Comparison of ENCODE assay signal across 8 cellular contexts in genomic region chr3:195543642-195544536, GRCh38. TPM values are rescaled to one million over a fixed set of nuclear protein-coding genes. Genes with fewer than 3 reads are reported as not detected.
DNase-seq lines count a peak whose midpoint lies in the region; ATAC-seq and TF ChIP-seq lines count a peak whose summit lies in the region.

No MANE protein-coding gene starts in this region.

- CTCF ChIA-PET in GM10248 (lab: Yijun Ruan, JAX), result interaction anchor here (1.0 to 3.1 kb wide), 8 partner anchors 8 to 351 kb away, joined by 3 to 20 read pairs (median 5); partner anchors contain the start of gene XXYLT1

- no peak for TF ChIP-seq CTCF in GM10248 (IDR thresholded peaks at IDR 0.05; ENCODE audit: control extremely low read depth, extremely low read depth, low read depth, missing control alignments)
- no peak for TF ChIP-seq CTCF in GM13976 (IDR thresholded peaks at IDR 0.05; ENCODE audit: borderline replicate concordance, control extremely low read depth, extremely low read depth, insufficient read depth, missing control alignments)

- peaks cover 74% of the 10 kb centered on the region for H3K4me1 Mint-ChIP-seq in activated CD4-positive, alpha-beta T cell treated with anti-CD3 and anti-CD28 coated beads, Interleukin-2, amount 10 ng/mL, durations not matched to agents 24 days and 14 days
- peaks cover 61 to 80% (median 77%) of the 10 kb centered on the region in 3 donors for H3K4me1 Mint-ChIP-seq in naive B cell

- peak overlapping the region; percentile 98 for H3K27ac ChIP-seq in effector memory CD4-positive, alpha-beta T cell (ENCODE audit: insufficient read depth, low read length, poor library complexity, severe bottlenecking)

- H3K4me3 Mint-ChIP-seq in activated CD4-positive, alpha-beta T cell treated with anti-CD3 and anti-CD28 coated beads, Interleukin-2, amount 10 ng/mL, durations not matched to agents 24 days and 14 days, result peak overlapping the region; percentile 89
- peak overlapping the region; percentile 88 to 97 (median 93) for H3K4me3 Mint-ChIP-seq in naive B cell

- no peaks in the 10 kb centered on the region for H3K9me3 Mint-ChIP-seq in activated CD4-positive, alpha-beta T cell treated with anti-CD3 and anti-CD28 coated beads, Interleukin-2, amount 10 ng/mL, durations not matched to agents 24 days and 14 days
- H3K9me3 Mint-ChIP-seq in naive B cell, result no peaks in the 10 kb centered on the region

- POLR2A ChIA-PET in GM10248 (lab: Yijun Ruan, JAX), result interaction anchor here (0.8 to 1.8 kb wide), 4 partner anchors 7 to 871 kb away, joined by 3 to 7 read pairs (median 3); partner anchors contain the start of gene LSG1

- intact Hi-C loops in activated CD4-positive, alpha-beta T cell treated with anti-CD3 and anti-CD28 coated beads, Interleukin-2, amount 10 ng/mL, durations not matched to agents 24 days and 14 days (cut with micrococcal nuclease), result loop anchor here (2.0 to 10.0 kb wide), 5 partner anchors 19 to 1059 kb away; partner anchors contain the start of genes ATP13A3, LSG1, TNK2 and XXYLT1

- H3K4me1 ChIP-seq in NT2/D1 (ENCODE audit: insufficient read depth, insufficient read length), result peaks cover 6% of the 10 kb centered on the region
- H3K4me1 ChIP-seq in effector memory CD4-positive, alpha-beta T cell (ENCODE audit: control insufficient read depth, insufficient read depth, low read length, poor library complexity, severe bottlenecking), result peaks cover 60% of the 10 kb centered on the region

- H3K9ac ChIP-seq in NT2/D1 (ENCODE audit: insufficient read length, low read depth), result peak overlapping the region; percentile 70

- no peaks in the 10 kb centered on the region for H3K27me3 Mint-ChIP-seq in activated CD4-positive, alpha-beta T cell treated with anti-CD3 and anti-CD28 coated beads, Interleukin-2, amount 10 ng/mL, durations not matched to agents 24 days and 14 days
- no peaks in the 10 kb centered on the region for H3K27me3 Mint-ChIP-seq in naive B cell

- H3K4me3 ChIP-seq in NT2/D1 (ENCODE audit: insufficient read length, low read depth), result peak overlapping the region; percentile 82
- peak overlapping the region; percentile 98 for H3K4me3 ChIP-seq in effector memory CD4-positive, alpha-beta T cell (ENCODE audit: insufficient read depth, low read depth, low read length, poor library complexity, severe bottlenecking)

- peaks cover 29% of the 10 kb centered on the region for H3K27me3 ChIP-seq in NT2/D1 (ENCODE audit: insufficient read depth, insufficient read length)
- no peaks in the 10 kb centered on the region for H3K27me3 ChIP-seq in effector memory CD4-positive, alpha-beta T cell (replicated peaks; ENCODE audit: control insufficient read depth, insufficient read depth, low read length, poor library complexity, severe bottlenecking)

- in situ Hi-C loops in GM13976 (cut with MboI; ENCODE audit: low sequenced_read_pairs, unreplicated experiment), result loop anchor here (25.0 kb wide), 1 partner anchor 857 kb away; the partner anchor contains the start of gene FAM43A

- H3K36me3 ChIP-seq in NT2/D1 (ENCODE audit: insufficient read depth, insufficient read length, low read length), result peaks cover 7% of the 10 kb centered on the region
- no peaks in the 10 kb centered on the region for H3K36me3 ChIP-seq in effector memory CD4-positive, alpha-beta T cell (ENCODE audit: control insufficient read depth, insufficient read depth, low read length)

- DNase-seq in activated CD4-positive, alpha-beta T cell treated with anti-CD3 and anti-CD28 coated beads, Interleukin-2, amount 10 ng/mL, durations not matched to agents 24 days and 14 days, result peak; percentile 66
- DNase-seq in activated CD4-positive, alpha-beta T cell treated with anti-CD3 and anti-CD28 coated beads, Interleukin-2, amount 50 U/mL, for 48 hours, result no peak
- DNase-seq in NT2/D1 (ENCODE audit: low read depth, low spot score) (no peak), naive B cell (no peak), GM10248 (ENCODE audit: extremely low spot score) (no peak), NCI-H774 (lab: John Stamatoyannopoulos, UW) (no peak), GM13976 (ENCODE audit: low spot score) (no peak)
- DNase-seq in effector memory CD4-positive, alpha-beta T cell, result no peak

- peaks cover 17% of the 10 kb centered on the region for H3K36me3 Mint-ChIP-seq in activated CD4-positive, alpha-beta T cell treated with anti-CD3 and anti-CD28 coated beads, Interleukin-2, amount 10 ng/mL, durations not matched to agents 24 days and 14 days (ENCODE audit: low read depth)
- H3K36me3 Mint-ChIP-seq in naive B cell, result no peaks in the 10 kb centered on the region

- peak overlapping the region; percentile 87 for H3K27ac Mint-ChIP-seq in activated CD4-positive, alpha-beta T cell treated with anti-CD3 and anti-CD28 coated beads, Interleukin-2, amount 10 ng/mL, durations not matched to agents 24 days and 14 days
- H3K27ac Mint-ChIP-seq in naive B cell, result peak overlapping the region; percentile 88 to 99 (median 94)

- H3K9me3 ChIP-seq in NT2/D1 (ENCODE audit: insufficient read depth, low read length), result no peaks in the 10 kb centered on the region
- no peaks in the 10 kb centered on the region for H3K9me3 ChIP-seq in effector memory CD4-positive, alpha-beta T cell (ENCODE audit: control insufficient read depth, low read length)

- no peak for ATAC-seq in naive B cell (ENCODE audit: low read depth in 2 of 2)

RNA-seq across cellular contexts. Expression of gene PPP1R2, which starts 0.8 kb away (rescaled TPM):
- 75.2 and 78.2 TPM in 2 replicates for total RNA-seq in activated CD4-positive, alpha-beta T cell treated with anti-CD3 and anti-CD28 coated beads, Interleukin-2, amount 10 ng/mL, durations not matched to agents 24 days and 14 days
- polyA plus RNA-seq in naive B cell (ENCODE audit: low read depth in 6 of 6), result 100 to 1,000 TPM; 171 to 265 (median 214) TPM

RNA-seq across cellular contexts. Expression of gene APOD, which starts 39.9 kb away (rescaled TPM):
- 1.8 and 2.6 TPM in 2 replicates for total RNA-seq in activated CD4-positive, alpha-beta T cell treated with anti-CD3 and anti-CD28 coated beads, Interleukin-2, amount 10 ng/mL, durations not matched to agents 24 days and 14 days
- polyA plus RNA-seq in naive B cell (ENCODE audit: low read depth in 6 of 6), result 1 to 10 TPM in 3 of 6 donors, under 1 TPM in 2, not detected in 1; 0.25 to 3.5 (median 1.9) TPM
